ENCODE assay signal across 8 cellular contexts in genomic region chr19:4472174-4472974, GRCh38. TPM values are rescaled to one million over a fixed set of nuclear protein-coding genes. Genes with fewer than 3 reads are reported as not detected.
DNase-seq lines count a peak whose midpoint lies in the region; ATAC-seq, FAIRE-seq and TF ChIP-seq lines count a peak whose summit lies in the region.

HDGFL2 (plus strand) TSS chr19:4472297; CDS start chr19:4472351, 54 bp downstream.

- H3K36me3 ChIP-seq in iPS DF 6.9 (ENCODE audit: control insufficient read depth, insufficient read depth, low read length) (peaks cover 10% of the 10 kb centered on the region), small intestine (ENCODE audit: control insufficient read depth in 2 of 2, insufficient read depth in 2 of 2, low read length in 2 of 2) (peaks cover 4 to 6% of the 10 kb centered on the region in 2 donors)

- DNase-seq in D721Med (ENCODE audit: insufficient read length, low spot score) (peak; percentile 98), iPS DF 6.9 (ENCODE audit: low read depth, low spot score) (no peak), small intestine (no peak), NOMO-1 (lab: John Stamatoyannopoulos, UW; ENCODE audit: unreplicated experiment in 2 of 2) (no peak)
- DNase-seq in activated naive CD8-positive, alpha-beta T cell treated with anti-CD3 and anti-CD28 coated beads, Interleukin-2, amount 50 U/mL, for 24 hours = no peak

- no peaks in the 10 kb centered on the region for H3K27me3 Mint-ChIP-seq in activated naive CD8-positive, alpha-beta T cell treated with anti-CD3 and anti-CD28 coated beads, Interleukin-2, amount 50 U/mL, for 24 hours

- no CpG with 5 or more reads among the region's 71 CpGs for WGBS in iPS DF 6.9 (ENCODE audit: insufficient coverage, insufficient read length)
- WGBS in small intestine, 3 donors = 0 to 1% (median 1%) methylated on average over 48 to 71 of the region's 71 CpGs

- H3K27ac ChIP-seq in iPS DF 6.9 (ENCODE audit: low read length) (no peak within 1 kb of the TSS), small intestine (ENCODE audit: low read depth in 1 of 2, low read length in 1 of 2) (peak within 1 kb of the TSS; percentile 79 to 98)

- no peak for TF ChIP-seq CTCF in D721Med (IDR thresholded peaks at IDR 0.05; ENCODE audit: insufficient read depth, missing control alignments)

- H3K27me3 ChIP-seq in iPS DF 6.9 (ENCODE audit: control insufficient read depth, insufficient read depth, low read length) (no peaks in the 10 kb centered on the region), small intestine (ENCODE audit: control insufficient read depth in 2 of 2, insufficient read depth in 2 of 2, low read length in 2 of 2) (no peaks in the 10 kb centered on the region)

- peaks cover 2% of the 10 kb centered on the region for H3K36me3 Mint-ChIP-seq in activated naive CD8-positive, alpha-beta T cell treated with anti-CD3 and anti-CD28 coated beads, Interleukin-2, amount 50 U/mL, for 24 hours (ENCODE audit: low read depth)

- H3K4me1 ChIP-seq in iPS DF 6.9 (ENCODE audit: control insufficient read depth, insufficient read depth, low read length) = 0 out of 2 replicates have a peak, but pooled peaks cover 5% of the 10 kb centered on the region
- H3K4me1 ChIP-seq in small intestine (ENCODE audit: control insufficient read depth in 2 of 2, insufficient read depth in 1 of 2, low read depth in 1 of 2, low read length in 1 of 2) = peaks cover 0 to 6% of the 10 kb centered on the region in 2 donors

- no peaks in the 10 kb centered on the region for H3K9me3 Mint-ChIP-seq in activated naive CD8-positive, alpha-beta T cell treated with anti-CD3 and anti-CD28 coated beads, Interleukin-2, amount 50 U/mL, for 24 hours

- no peak for FAIRE-seq in D721Med (lab: Jason Lieb, UNC)
- no peak for FAIRE-seq in small intestine (lab: Jason Lieb, UNC)

- no peak within 1 kb of the TSS for H3K27ac Mint-ChIP-seq in activated naive CD8-positive, alpha-beta T cell treated with anti-CD3 and anti-CD28 coated beads, Interleukin-2, amount 50 U/mL, for 24 hours

- peaks cover 16% of the 10 kb centered on the region for H3K4me1 Mint-ChIP-seq in activated naive CD8-positive, alpha-beta T cell treated with anti-CD3 and anti-CD28 coated beads, Interleukin-2, amount 50 U/mL, for 24 hours

- ATAC-seq in HG03460 (IDR thresholded peaks at IDR 0.05; ENCODE audit: unreplicated experiment) (peak; percentile 6), HG03342 (IDR thresholded peaks at IDR 0.05; ENCODE audit: unreplicated experiment) (no peak), GM19395 (IDR thresholded peaks at IDR 0.05; ENCODE audit: unreplicated experiment) (no peak)
- no peak for ATAC-seq in activated naive CD8-positive, alpha-beta T cell treated with anti-CD3 and anti-CD28 coated beads, Interleukin-2, amount 50 U/mL, for 24 hours

- H3K9me3 ChIP-seq in iPS DF 6.9 (ENCODE audit: control insufficient read depth, insufficient read depth, low read length) (no peaks in the 10 kb centered on the region), small intestine (ENCODE audit: control insufficient read depth, low read depth) (no peaks in the 10 kb centered on the region)

- H3K4me3 ChIP-seq in iPS DF 6.9 (ENCODE audit: low read length) (peak within 1 kb of the TSS; percentile 84), small intestine (ENCODE audit: low read depth in 1 of 2, low read length in 2 of 2) (peak within 1 kb of the TSS; percentile 84 to 94)

- H3K4me3 Mint-ChIP-seq in activated naive CD8-positive, alpha-beta T cell treated with anti-CD3 and anti-CD28 coated beads, Interleukin-2, amount 50 U/mL, for 24 hours = peak within 1 kb of the TSS; percentile 75

RNA-seq across cellular contexts. Expression of gene HDGFL2, which starts in this region (rescaled TPM):
- 10 to 100 TPM; 18.4 to 34.8 (median 22.1) TPM for polyA plus RNA-seq in small intestine
